ENCODE assay signal across 11 cellular contexts in genomic region chr13:50365300-50365682, GRCh38.
DNase-seq lines count a peak whose midpoint lies in the region; ATAC-seq and TF ChIP-seq lines count a peak whose summit lies in the region.
"Had no signal": no experiment of that assay in that cellular context is flagged by ENCODE, and none has a peak within 500 bp of the region (broad histone marks: within the 10 kb centered on the region; RNA-seq: fewer than 3 reads in every experiment).

No MANE protein-coding gene starts in this region.

- whole genome bisulfite sequencing in esophagus squamous epithelium, 2 donors = 64 to 97% methylated on average over 2 of the region's 2 CpGs

- ATAC-seq in T-helper 17 cell = peak; percentile 69
- peak; percentile 55 for ATAC-seq in upper lobe of right lung
- ATAC-seq in HG03196 (IDR thresholded peaks at IDR 0.05; ENCODE audit: unreplicated experiment) = no peak

- H3K4me1 Mint-ChIP-seq in T-helper 17 cell = peaks cover 35% of the 10 kb centered on the region

- peak overlapping the region; percentile 76 for H3K4me3 Mint-ChIP-seq in T-helper 17 cell
- H3K4me3 Mint-ChIP-seq: HFFc6 had no signal

- peak overlapping the region; percentile 55 for H3K27ac ChIP-seq in upper lobe of right lung
- H3K27ac ChIP-seq in WERI-Rb-1 = no peak overlapping the region
- H3K27ac ChIP-seq in esophagus squamous epithelium = peak overlapping the region in 1 of 4 donors; percentile 45

- no peak for TF ChIP-seq POLR2A in esophagus squamous epithelium (IDR thresholded peaks at IDR 0.05)

- H3K27me3 Mint-ChIP-seq in T-helper 17 cell = no peaks in the 10 kb centered on the region

- H3K4me1 ChIP-seq in upper lobe of right lung (peaks cover 7% of the 10 kb centered on the region), esophagus squamous epithelium (peaks cover 0 to 18% (median 0%) of the 10 kb centered on the region in 3 donors)
- H3K4me1 ChIP-seq: prostate gland had no signal

- TF ChIP-seq CTCF in fibroblast of pulmonary artery (IDR thresholded peaks at IDR 0.05; ENCODE audit: low read length, missing control alignments) (no peak), upper lobe of right lung (IDR thresholded peaks at IDR 0.05) (no peak), WERI-Rb-1 (IDR thresholded peaks at IDR 0.05; ENCODE audit: low read depth, low read length) (no peak), esophagus squamous epithelium (IDR thresholded peaks at IDR 0.05) (no peak)

- no peaks in the 10 kb centered on the region for H3K27me3 ChIP-seq in upper lobe of right lung
- no peaks in the 10 kb centered on the region for H3K27me3 ChIP-seq in WERI-Rb-1 (ENCODE audit: insufficient read depth, low read depth, severe bottlenecking)
- no peaks in the 10 kb centered on the region for H3K27me3 ChIP-seq in esophagus squamous epithelium

- H3K36me3 Mint-ChIP-seq in T-helper 17 cell (ENCODE audit: low read depth) = no peaks in the 10 kb centered on the region

- H3K36me3 ChIP-seq in upper lobe of right lung = no peaks in the 10 kb centered on the region
- no peaks in the 10 kb centered on the region for H3K36me3 ChIP-seq in WERI-Rb-1
- H3K36me3 ChIP-seq in esophagus squamous epithelium = no peaks in the 10 kb centered on the region
- H3K36me3 ChIP-seq: prostate gland had no signal

- H3K4me3 ChIP-seq in fibroblast of pulmonary artery (replicated peaks; ENCODE audit: low read depth, low read length) = no peak overlapping the region
- peak overlapping the region; percentile 17 for H3K4me3 ChIP-seq in upper lobe of right lung
- no peak overlapping the region for H3K4me3 ChIP-seq in WERI-Rb-1 (ENCODE audit: low read depth, low read length)
- H3K4me3 ChIP-seq in esophagus squamous epithelium = no peak overlapping the region
- H3K4me3 ChIP-seq: prostate gland had no signal

- H3K9me3 ChIP-seq in T-helper 17 cell (ENCODE audit: control insufficient read depth, low read length, poor library complexity, severe bottlenecking) (no peaks in the 10 kb centered on the region), upper lobe of right lung (no peaks in the 10 kb centered on the region), WERI-Rb-1 (ENCODE audit: severe bottlenecking) (no peaks in the 10 kb centered on the region), esophagus squamous epithelium (no peaks in the 10 kb centered on the region)
- H3K9me3 ChIP-seq: prostate gland had no signal

- peak overlapping the region; percentile 97 for H3K27ac Mint-ChIP-seq in T-helper 17 cell
- H3K27ac Mint-ChIP-seq: HFFc6 had no signal

- intact Hi-C loops in upper lobe of right lung (cut with DNase I) (no loop called here), esophagus squamous epithelium (cut with DNase I) (no loop called here)

- DNase-seq in stimulated activated CD4-positive, alpha-beta T cell treated with anti-CD3 and anti-CD28 coated beads, Interleukin-15, amount 100 ng/mL, for 24 hours = peak; percentile 19
- DNase-seq in stimulated activated CD4-positive, alpha-beta T cell treated with anti-CD3 and anti-CD28 coated beads, Interleukin-1b, Interleukin-23, amount 100 ng/mL, for 48 hours = no peak
- DNase-seq in T-helper 17 cell (no peak), fibroblast of pulmonary artery (ENCODE audit: low read depth) (peak; percentile 66), upper lobe of right lung (no peak), WERI-Rb-1 (no peak), esophagus squamous epithelium (lab: John Stamatoyannopoulos, UW) (no peak)
- DNase-seq: activated CD8-positive, alpha-beta memory T cell treated with anti-CD3 and anti-CD28 coated beads, Interleukin-2, amount 50 U/mL, for 48 hours; HFFc6 had no signal

Comparison
In these comparisons a context has a peak if more than half of its experiments do, and no peak if none do; other contexts are left out.
1. DNase-seq: peak in stimulated activated CD4-positive, alpha-beta T cell treated with anti-CD3 and anti-CD28 coated beads, Interleukin-15, amount 100 ng/mL, for 24 hours (single experiment) and fibroblast of pulmonary artery (single experiment); none in stimulated activated CD4-positive, alpha-beta T cell treated with anti-CD3 and anti-CD28 coated beads, Interleukin-1b, Interleukin-23, amount 100 ng/mL, for 48 hours (single experiment), T-helper 17 cell (0 of 3), upper lobe of right lung (single experiment), WERI-Rb-1 (single experiment) and esophagus squamous epithelium (single experiment).